8 cellular contexts compared by ENCODE assay signal in genomic region chr10:99621454-99622246, GRCh38. TPM values are rescaled to one million over a fixed set of nuclear protein-coding genes. Genes with fewer than 3 reads are reported as not detected.
DNase-seq lines count a peak whose midpoint lies in the region; ATAC-seq, FAIRE-seq and TF ChIP-seq lines count a peak whose summit lies in the region.

No MANE protein-coding gene starts in this region.

- no peak for TF ChIP-seq EP300 in A549 (IDR thresholded peaks at IDR 0.05)

- no peak for TF ChIP-seq RAD21 in A549 (conservative IDR thresholded peaks at IDR 0.05 in 1 of 2, IDR thresholded peaks at IDR 0.05 in 1 of 2)

- H3K36me3 Mint-ChIP-seq in activated T-helper 1 cell treated with anti-CD3 and anti-CD28 coated beads, Interleukin-12 subunit alpha, Interleukin-12 subunit beta, Interleukin-2, Interleukin-4 antibody, amounts not matched to agents 30 ng/mL and 10 ng/mL and 1 ng/mL, durations not matched to agents 14 hours and 24 hours and 36 hours (ENCODE audit: low read depth), result peaks cover 14% of the 10 kb centered on the region

- H3K27me3 Mint-ChIP-seq in activated T-helper 1 cell treated with anti-CD3 and anti-CD28 coated beads, Interleukin-12 subunit alpha, Interleukin-12 subunit beta, Interleukin-2, Interleukin-4 antibody, amounts not matched to agents 30 ng/mL and 10 ng/mL and 1 ng/mL, durations not matched to agents 14 hours and 24 hours and 36 hours (ENCODE audit: insufficient read depth), result no peaks in the 10 kb centered on the region

- peak overlapping the region; percentile 80 for H3K4me3 Mint-ChIP-seq in activated T-helper 1 cell treated with anti-CD3 and anti-CD28 coated beads, Interleukin-12 subunit alpha, Interleukin-12 subunit beta, Interleukin-2, Interleukin-4 antibody, amounts not matched to agents 30 ng/mL and 10 ng/mL and 1 ng/mL, durations not matched to agents 14 hours and 24 hours and 36 hours

- H3K9me3 ChIP-seq in A549 (no peaks in the 10 kb centered on the region), HEK293 (ENCODE audit: control insufficient read depth, insufficient read depth, low read depth, low read length) (no peaks in the 10 kb centered on the region), right cardiac atrium (ENCODE audit: control insufficient read depth, low read length) (no peaks in the 10 kb centered on the region)

- H3K36me3 ChIP-seq in HEK293 (ENCODE audit: control insufficient read depth in 2 of 2, insufficient read depth in 1 of 2, low read length in 2 of 2), result peaks cover 0 to 4% of the 10 kb centered on the region in 2 experiments; a peak in 1 of 3 replicates

- peak overlapping the region; percentile 55 for H3K4me3 ChIP-seq in A549
- peak overlapping the region; percentile 59 for H3K4me3 ChIP-seq in HEK293 (ENCODE audit: low read depth, low read length)
- peak overlapping the region; percentile 54 for H3K4me3 ChIP-seq in right cardiac atrium (ENCODE audit: low read length)

- H3K4me1 ChIP-seq in A549, result peaks cover 27% of the 10 kb centered on the region
- 0 out of 2 replicates have a peak, but pooled peaks cover 7% of the 10 kb centered on the region for H3K4me1 ChIP-seq in HEK293 (ENCODE audit: control insufficient read depth, insufficient read depth, low read length)
- H3K4me1 ChIP-seq in right cardiac atrium (ENCODE audit: control insufficient read depth, insufficient read depth, low read length), result no peaks in the 10 kb centered on the region

- ATAC-seq in A549 (peak; percentile 25 to 29; a peak in 5 of 6 replicates), right cardiac atrium (no peak), GM21526 (IDR thresholded peaks at IDR 0.05; ENCODE audit: low FRiP score, unreplicated experiment) (no peak)

- peaks cover 32% of the 10 kb centered on the region for H3K4me1 Mint-ChIP-seq in activated T-helper 1 cell treated with anti-CD3 and anti-CD28 coated beads, Interleukin-12 subunit alpha, Interleukin-12 subunit beta, Interleukin-2, Interleukin-4 antibody, amounts not matched to agents 30 ng/mL and 10 ng/mL and 1 ng/mL, durations not matched to agents 14 hours and 24 hours and 36 hours (ENCODE audit: low read depth)

- DNase-seq in A549 (ENCODE audit: low read depth in 1 of 2, low spot score in 1 of 2) (no peak), right cardiac atrium (peak in 1 of 3 donors; percentile 66), smooth muscle cell of the brain vasculature (ENCODE audit: low read depth, low spot score) (peak; percentile 21), Ammon's horn (ENCODE audit: low spot score) (no peak), NCI-H524 treated with DMSO at 0.1 percent for 48 hours (lab: John Stamatoyannopoulos, UW) (no peak)
- no peak for DNase-seq in activated T-helper 1 cell treated with anti-CD3 and anti-CD28 coated beads, Interleukin-12 subunit alpha, Interleukin-12 subunit beta, Interleukin-2, Interleukin-4 antibody, amounts not matched to agents 30 ng/mL and 10 ng/mL and 1 ng/mL, durations not matched to agents 14 hours and 24 hours and 36 hours (ENCODE audit: low spot score)

- peak overlapping the region; percentile 95 for H3K27ac ChIP-seq in A549
- H3K27ac ChIP-seq in HEK293 (ENCODE audit: extremely low read depth, low read depth, low read length), result peak overlapping the region; percentile 99
- H3K27ac ChIP-seq in right cardiac atrium (ENCODE audit: low read length), result peak overlapping the region; percentile 97

- no peaks in the 10 kb centered on the region for H3K27me3 ChIP-seq in right cardiac atrium (ENCODE audit: control insufficient read depth, insufficient read depth)

- peak overlapping the region; percentile 63 for H3K4me2 ChIP-seq in A549

- no peaks in the 10 kb centered on the region for H3K9me3 Mint-ChIP-seq in activated T-helper 1 cell treated with anti-CD3 and anti-CD28 coated beads, Interleukin-12 subunit alpha, Interleukin-12 subunit beta, Interleukin-2, Interleukin-4 antibody, amounts not matched to agents 30 ng/mL and 10 ng/mL and 1 ng/mL, durations not matched to agents 14 hours and 24 hours and 36 hours

- peak overlapping the region; percentile 97 for H3K27ac Mint-ChIP-seq in activated T-helper 1 cell treated with anti-CD3 and anti-CD28 coated beads, Interleukin-12 subunit alpha, Interleukin-12 subunit beta, Interleukin-2, Interleukin-4 antibody, amounts not matched to agents 30 ng/mL and 10 ng/mL and 1 ng/mL, durations not matched to agents 14 hours and 24 hours and 36 hours

- TF ChIP-seq CTCF in A549 (IDR thresholded peaks at IDR 0.05) (no peak), HEK293 (tag by site-specific recombination; IDR thresholded peaks at IDR 0.05) (no peak)

- 30% methylated on average over 22 of the region's 30 CpGs for WGBS in A549 (ENCODE audit: missing lambda C conversion rate)
- WGBS in right cardiac atrium, result 13% methylated on average over 30 of the region's 30 CpGs

- TF ChIP-seq POLR2A in A549 (IDR thresholded peaks at IDR 0.05; ENCODE audit: low read length), result peak; percentile 94; the same call in 1 of the 2 replicates

- CTCF ChIA-PET in A549 (lab: Yijun Ruan, JAX), result interaction anchor here (0.6 to 18.1 kb wide), 9 partner anchors 9 to 961 kb away, joined by 3 to 260 read pairs (median 3); partner anchors contain the start of gene GOT1
- CTCF ChIA-PET in HEK293 (lab: Yijun Ruan, JAX), result interaction anchor here (0.6 kb wide), 1 partner anchor 89 kb away, joined by 4 read pairs; no protein-coding TSS in a partner anchor

- POLR2A ChIA-PET in A549 (lab: Yijun Ruan, JAX) (interaction anchor here (0.5 to 3.6 kb wide), 15 partner anchors 9 to 1487 kb away, joined by 3 to 46 read pairs (median 5); partner anchors contain the start of genes COX15, CUTC, ENTPD7 and GOT1), HEK293 (lab: Yijun Ruan, JAX) (interaction anchor here (1.1 to 3.8 kb wide), 5 partner anchors 9 to 191 kb away, joined by 3 to 28 read pairs (median 6); partner anchors contain the start of genes ENTPD7 and GOT1)

- intact Hi-C loops in activated T-helper 1 cell treated with anti-CD3 and anti-CD28 coated beads, Interleukin-12 subunit alpha, Interleukin-12 subunit beta, Interleukin-2, Interleukin-4 antibody, amounts not matched to agents 30 ng/mL and 10 ng/mL and 1 ng/mL, durations not matched to agents 14 hours and 24 hours and 36 hours (cut with micrococcal nuclease), result loop anchor here (2.0 to 10.0 kb wide), 3 partner anchors 89 to 1981 kb away; partner anchors contain the start of genes PI4K2A and R3HCC1L
- intact Hi-C loops in right cardiac atrium (cut with DNase I), result loop anchor here in 1 of 4 donors (10.0 kb wide), 1 partner anchor 83 kb away; no protein-coding TSS in a partner anchor

- FAIRE-seq in A549 (lab: Jason Lieb, UNC), result no peak

TF ChIP-seq in A549, 52 proteins besides CTCF, POLR2A, EP300 and RAD21 (continues in another document):
- TF ChIP-seq BHLHE40 (IDR thresholded peaks at IDR 0.05; ENCODE audit: low read depth, low read length) (no peak), CBX8 (IDR thresholded peaks at IDR 0.05) (no peak), MYC (IDR thresholded peaks at IDR 0.05; ENCODE audit: borderline replicate concordance, low read length) (no peak), PHF8 (IDR thresholded peaks at IDR 0.05; ENCODE audit: borderline replicate concordance, low read depth) (peak; percentile 62; the same call in 1 of the 2 replicates), RNF2 (IDR thresholded peaks at IDR 0.05; ENCODE audit: borderline replicate concordance, low read depth) (no peak)

RNA-seq across cellular contexts. Expression of gene SLC25A28, which starts 1.4 kb away (rescaled TPM):
- polyA plus RNA-seq in A549 (2011; rRNA removed) (24.1 and 30.7 TPM in 2 replicates), A549 (2017; fragmentation: RNase III; extraction: RNeasy Plus Mini Kit Qiagen cat#74134 plus additional on column Dnase treatment) (21.3 to 22.6 TPM (median 21.4 TPM) in 3 replicates), right cardiac atrium (56.5 TPM)
- 36.7 and 40.5 TPM in 2 replicates for polyA plus RNA-seq in A549 (2012; cell fraction: cytosol; rRNA removed)
- 81.2 and 109 TPM in 2 replicates for polyA plus RNA-seq in A549 (2012; cell fraction: nucleus; rRNA removed)
- polyA minus RNA-seq in A549 (2011; rRNA and poly(A)+ RNA removed), result 35.3 and 36.8 TPM in 2 replicates
- 53.3 and 62.3 TPM in 2 replicates for total RNA-seq in activated T-helper 1 cell treated with anti-CD3 and anti-CD28 coated beads, Interleukin-12 subunit alpha, Interleukin-12 subunit beta, Interleukin-2, Interleukin-4 antibody, amounts not matched to agents 30 ng/mL and 10 ng/mL and 1 ng/mL, durations not matched to agents 14 hours and 24 hours and 36 hours
- 10 to 100 TPM; 39.7 to 52.6 (median 49.8) TPM for total RNA-seq in right cardiac atrium

RNA-seq across cellular contexts. Expression of gene ENTPD7, which starts 37.7 kb away (rescaled TPM):
- 10.4 and 10.7 TPM in 2 replicates for polyA plus RNA-seq in A549 (2011; rRNA removed)
- polyA plus RNA-seq in A549 (2012; cell fraction: cytosol; rRNA removed), result 3.3 and 4.3 TPM in 2 replicates
- polyA plus RNA-seq in A549 (2012; cell fraction: nucleus; rRNA removed), result 1.8 and 2.7 TPM in 2 replicates
- polyA plus RNA-seq in A549 (2017; fragmentation: RNase III; extraction: RNeasy Plus Mini Kit Qiagen cat#74134 plus additional on column Dnase treatment), result 6.6 to 7.3 TPM (median 6.8 TPM) in 3 replicates
- 18.8 and 19.9 TPM in 2 replicates for polyA minus RNA-seq in A549 (2011; rRNA and poly(A)+ RNA removed)
- total RNA-seq in activated T-helper 1 cell treated with anti-CD3 and anti-CD28 coated beads, Interleukin-12 subunit alpha, Interleukin-12 subunit beta, Interleukin-2, Interleukin-4 antibody, amounts not matched to agents 30 ng/mL and 10 ng/mL and 1 ng/mL, durations not matched to agents 14 hours and 24 hours and 36 hours, result 11.0 and 11.1 TPM in 2 replicates
- total RNA-seq in right cardiac atrium, result 1 to 10 TPM; 1.9 to 5.5 (median 3.3) TPM
- polyA plus RNA-seq in right cardiac atrium, result 0.70 TPM

Comparison
In these comparisons a context has a peak if more than half of its experiments do, and no peak if none do; other contexts are left out.
1. ATAC-seq: peak in A549 (2 of 2); none in right cardiac atrium (0 of 2) and GM21526 (single experiment).
2. Of the 5 proteins assayed by ChIP-seq in both HEK293 and A549: peak only in HEK293: none; only in A549: PBX3; in both: none; in neither: 4.
3. Peak in every context shown above with its lines, with median percentiles within 50 percentile points of each other: H3K27ac ChIP-seq and H3K4me3 ChIP-seq.